ENCODE assay signal across 11 cellular contexts in genomic region chr3:97815149-97815917, GRCh38. TPM values are rescaled to one million over a fixed set of nuclear protein-coding genes. Genes with fewer than 3 reads are reported as not detected.
DNase-seq lines count a peak whose midpoint lies in the region; ATAC-seq and TF ChIP-seq lines count a peak whose summit lies in the region.
"Had no signal": no experiment of that assay in that cellular context is flagged by ENCODE, and none has a peak within 500 bp of the region (broad histone marks: within the 10 kb centered on the region; RNA-seq: fewer than 3 reads in every experiment).

No MANE protein-coding gene starts in this region.

- no peaks in the 10 kb centered on the region for H3K27me3 ChIP-seq in adrenal gland
- H3K27me3 ChIP-seq: BE2C had no signal

- no peaks in the 10 kb centered on the region for H3K9me3 ChIP-seq in adrenal gland (replicated peaks in 1 of 3)
- H3K9me3 ChIP-seq: BE2C had no signal

- peaks cover 2% of the 10 kb centered on the region for H3K36me3 Mint-ChIP-seq in activated naive CD8-positive, alpha-beta T cell treated with anti-CD3 and anti-CD28 coated beads for 36 hours

- H3K27ac ChIP-seq in adrenal gland = no peak overlapping the region

- H3K36me3 ChIP-seq in adrenal gland (replicated peaks in 1 of 2) = no peaks in the 10 kb centered on the region
- H3K36me3 ChIP-seq: BE2C had no signal

- no peak for TF ChIP-seq CTCF in adrenal gland (IDR thresholded peaks at IDR 0.05)

- ATAC-seq in stimulated activated naive CD8-positive, alpha-beta T cell treated with anti-CD3 and anti-CD28 coated beads, Interleukin-15, amount 100 ng/mL, for 72 hours = peak; percentile 96

- H3K27me3 Mint-ChIP-seq in activated naive CD8-positive, alpha-beta T cell treated with anti-CD3 and anti-CD28 coated beads for 36 hours = peaks cover 10% of the 10 kb centered on the region
- peaks cover 18% of the 10 kb centered on the region for H3K27me3 Mint-ChIP-seq in stimulated activated naive CD8-positive, alpha-beta T cell treated with anti-CD3 and anti-CD28 coated beads, Interleukin-15, amount 100 ng/mL, for 72 hours

- H3K4me1 Mint-ChIP-seq in activated naive CD8-positive, alpha-beta T cell treated with anti-CD3 and anti-CD28 coated beads for 36 hours = peaks cover 10% of the 10 kb centered on the region
- H3K4me1 Mint-ChIP-seq in stimulated activated naive CD8-positive, alpha-beta T cell treated with anti-CD3 and anti-CD28 coated beads, Interleukin-15, amount 100 ng/mL, for 72 hours = peaks cover 13% of the 10 kb centered on the region

- DNase-seq in activated T-cell treated with anti-CD3 and anti-CD28 coated beads for 48 hours (ENCODE audit: low read depth) (peak; percentile 8), RKO (ENCODE audit: low spot score) (peak; percentile 57), adrenal gland (no peak), NCI-H82 treated with DMSO at 0.1 percent for 48 hours (lab: John Stamatoyannopoulos, UW; ENCODE audit: unreplicated experiment) (no peak), DMS153 (lab: John Stamatoyannopoulos, UW) (no peak)
- no peak for DNase-seq in activated T-cell treated with anti-CD3 and anti-CD28 coated beads, Interleukin-2, amount 50 U/mL, for 1 hour
- peak; percentile 28 for DNase-seq in activated naive CD8-positive, alpha-beta T cell treated with anti-CD3 and anti-CD28 coated beads for 36 hours
- DNase-seq in stimulated activated naive CD8-positive, alpha-beta T cell treated with anti-CD3 and anti-CD28 coated beads, Interleukin-15, amount 100 ng/mL, for 72 hours = peak in 1 of 2 donors; percentile 40
- DNase-seq: BE2C, NCI-H187 had no signal

- 0 to 37% (median 18%) methylated on average over 1 of the region's 1 CpG for WGBS in adrenal gland, 4 donors

- TF ChIP-seq POLR2A in adrenal gland (IDR thresholded peaks at IDR 0.05) = no peak

- no peak overlapping the region for H3K4me3 ChIP-seq in adrenal gland

- H3K4me3 Mint-ChIP-seq in activated naive CD8-positive, alpha-beta T cell treated with anti-CD3 and anti-CD28 coated beads for 36 hours = no peak overlapping the region
- no peak overlapping the region for H3K4me3 Mint-ChIP-seq in stimulated activated naive CD8-positive, alpha-beta T cell treated with anti-CD3 and anti-CD28 coated beads, Interleukin-15, amount 100 ng/mL, for 72 hours
- H3K4me3 Mint-ChIP-seq: nephron had no signal

- no peaks in the 10 kb centered on the region for H3K4me1 ChIP-seq in adrenal gland (replicated peaks in 1 of 2)

- no peaks in the 10 kb centered on the region for H3K9me3 Mint-ChIP-seq in activated naive CD8-positive, alpha-beta T cell treated with anti-CD3 and anti-CD28 coated beads for 36 hours
- H3K9me3 Mint-ChIP-seq in stimulated activated naive CD8-positive, alpha-beta T cell treated with anti-CD3 and anti-CD28 coated beads, Interleukin-15, amount 100 ng/mL, for 72 hours = no peaks in the 10 kb centered on the region
- H3K9me3 Mint-ChIP-seq: nephron had no signal

- intact Hi-C loops in adrenal gland (cut with DNase I) = no loop called here

- H3K27ac Mint-ChIP-seq in activated naive CD8-positive, alpha-beta T cell treated with anti-CD3 and anti-CD28 coated beads for 36 hours = no peak overlapping the region
- no peak overlapping the region for H3K27ac Mint-ChIP-seq in stimulated activated naive CD8-positive, alpha-beta T cell treated with anti-CD3 and anti-CD28 coated beads, Interleukin-15, amount 100 ng/mL, for 72 hours
- H3K27ac Mint-ChIP-seq: nephron had no signal

RNA-seq across cellular contexts. Expression of gene CRYBG3, which starts 6.5 kb away (rescaled TPM):
- 1 to 10 TPM; 2.2 to 2.5 TPM for total RNA-seq in activated naive CD8-positive, alpha-beta T cell treated with anti-CD3 and anti-CD28 coated beads for 36 hours
- 10 to 100 TPM; 11.0 to 25.0 (median 15.8) TPM for total RNA-seq in adrenal gland
- polyA plus RNA-seq in adrenal gland = 1 to 10 TPM; 2.7 to 8.3 (median 3.1) TPM

RNA-seq across cellular contexts. Expression of gene ARL6, which starts 50.8 kb away (rescaled TPM):
- total RNA-seq in activated naive CD8-positive, alpha-beta T cell treated with anti-CD3 and anti-CD28 coated beads for 36 hours = 1 to 10 TPM; 6.9 to 7.0 TPM
- total RNA-seq in adrenal gland = 1 to 10 TPM; 4.5 to 8.2 (median 6.9) TPM
- 1 to 10 TPM; 3.1 to 9.9 (median 5.3) TPM for polyA plus RNA-seq in adrenal gland

Comparison
In these comparisons a context has a peak if more than half of its experiments do, and no peak if none do; other contexts are left out.
1. DNase-seq: peak in activated T-cell treated with anti-CD3 and anti-CD28 coated beads for 48 hours (single experiment), RKO (single experiment) and activated naive CD8-positive, alpha-beta T cell treated with anti-CD3 and anti-CD28 coated beads for 36 hours (single experiment); none in activated T-cell treated with anti-CD3 and anti-CD28 coated beads, Interleukin-2, amount 50 U/mL, for 1 hour (single experiment), adrenal gland (0 of 7), NCI-H82 treated with DMSO at 0.1 percent for 48 hours (single experiment) and DMS153 (single experiment).